ENCODE assay signal across 3 cellular contexts in genomic region chr12:101969-102878, GRCh38.
TF ChIP-seq lines count a peak whose summit lies in the region.

No MANE protein-coding gene starts in this region.

TF ChIP-seq in HEK293, 187 proteins besides CTCF, POLR2A, EP300 and RAD21 (continues in another document):
- TF ChIP-seq ZNF169 (tag by site-specific recombination; IDR thresholded peaks at IDR 0.05) (no peak), ZFP41 (tag by site-specific recombination; IDR thresholded peaks at IDR 0.05; ENCODE audit: borderline replicate concordance) (no peak), EGR2 (tag by site-specific recombination; IDR thresholded peaks at IDR 0.05; ENCODE audit: low read depth) (no peak; the same call in 1 of the 2 replicates), ZNF600 (tag by site-specific recombination; IDR thresholded peaks at IDR 0.05) (peak; percentile 74), SP3 (tag by site-specific recombination; IDR thresholded peaks at IDR 0.05) (peak; percentile 44), ZNF521 (tag by site-specific recombination; IDR thresholded peaks at IDR 0.05) (no peak), ZNF114 (tag by site-specific recombination; IDR thresholded peaks at IDR 0.05) (no peak), PRDM1 (tag by site-specific recombination; IDR thresholded peaks at IDR 0.05) (no peak), ZNF560 (tag by site-specific recombination; IDR thresholded peaks at IDR 0.05; ENCODE audit: borderline replicate concordance) (no peak), ZFHX2 (tag by site-specific recombination; conservative IDR thresholded peaks at IDR 0.05) (no peak), ZNF184 (tag by site-specific recombination; IDR thresholded peaks at IDR 0.05) (no peak), ZNF292 (tag by site-specific recombination; IDR thresholded peaks at IDR 0.05; ENCODE audit: borderline replicate concordance, low read depth) (no peak), ZNF473 (tag by site-specific recombination; IDR thresholded peaks at IDR 0.05) (no peak), KLF8 (tag by site-specific recombination; IDR thresholded peaks at IDR 0.05) (no peak), ZNF239 (tag by site-specific recombination; IDR thresholded peaks at IDR 0.05) (no peak), SP2 (tag by site-specific recombination; IDR thresholded peaks at IDR 0.05) (peak; percentile 48; the same call in 1 of the 2 replicates), ZNF610 (tag by site-specific recombination; IDR thresholded peaks at IDR 0.05; ENCODE audit: borderline replicate concordance) (no peak), SP7 (tag by site-specific recombination; IDR thresholded peaks at IDR 0.05) (no peak), ZBTB17 (tag by site-specific recombination; IDR thresholded peaks at IDR 0.05) (peak; percentile 46)
- TF ChIP-seq, protein P1, sequence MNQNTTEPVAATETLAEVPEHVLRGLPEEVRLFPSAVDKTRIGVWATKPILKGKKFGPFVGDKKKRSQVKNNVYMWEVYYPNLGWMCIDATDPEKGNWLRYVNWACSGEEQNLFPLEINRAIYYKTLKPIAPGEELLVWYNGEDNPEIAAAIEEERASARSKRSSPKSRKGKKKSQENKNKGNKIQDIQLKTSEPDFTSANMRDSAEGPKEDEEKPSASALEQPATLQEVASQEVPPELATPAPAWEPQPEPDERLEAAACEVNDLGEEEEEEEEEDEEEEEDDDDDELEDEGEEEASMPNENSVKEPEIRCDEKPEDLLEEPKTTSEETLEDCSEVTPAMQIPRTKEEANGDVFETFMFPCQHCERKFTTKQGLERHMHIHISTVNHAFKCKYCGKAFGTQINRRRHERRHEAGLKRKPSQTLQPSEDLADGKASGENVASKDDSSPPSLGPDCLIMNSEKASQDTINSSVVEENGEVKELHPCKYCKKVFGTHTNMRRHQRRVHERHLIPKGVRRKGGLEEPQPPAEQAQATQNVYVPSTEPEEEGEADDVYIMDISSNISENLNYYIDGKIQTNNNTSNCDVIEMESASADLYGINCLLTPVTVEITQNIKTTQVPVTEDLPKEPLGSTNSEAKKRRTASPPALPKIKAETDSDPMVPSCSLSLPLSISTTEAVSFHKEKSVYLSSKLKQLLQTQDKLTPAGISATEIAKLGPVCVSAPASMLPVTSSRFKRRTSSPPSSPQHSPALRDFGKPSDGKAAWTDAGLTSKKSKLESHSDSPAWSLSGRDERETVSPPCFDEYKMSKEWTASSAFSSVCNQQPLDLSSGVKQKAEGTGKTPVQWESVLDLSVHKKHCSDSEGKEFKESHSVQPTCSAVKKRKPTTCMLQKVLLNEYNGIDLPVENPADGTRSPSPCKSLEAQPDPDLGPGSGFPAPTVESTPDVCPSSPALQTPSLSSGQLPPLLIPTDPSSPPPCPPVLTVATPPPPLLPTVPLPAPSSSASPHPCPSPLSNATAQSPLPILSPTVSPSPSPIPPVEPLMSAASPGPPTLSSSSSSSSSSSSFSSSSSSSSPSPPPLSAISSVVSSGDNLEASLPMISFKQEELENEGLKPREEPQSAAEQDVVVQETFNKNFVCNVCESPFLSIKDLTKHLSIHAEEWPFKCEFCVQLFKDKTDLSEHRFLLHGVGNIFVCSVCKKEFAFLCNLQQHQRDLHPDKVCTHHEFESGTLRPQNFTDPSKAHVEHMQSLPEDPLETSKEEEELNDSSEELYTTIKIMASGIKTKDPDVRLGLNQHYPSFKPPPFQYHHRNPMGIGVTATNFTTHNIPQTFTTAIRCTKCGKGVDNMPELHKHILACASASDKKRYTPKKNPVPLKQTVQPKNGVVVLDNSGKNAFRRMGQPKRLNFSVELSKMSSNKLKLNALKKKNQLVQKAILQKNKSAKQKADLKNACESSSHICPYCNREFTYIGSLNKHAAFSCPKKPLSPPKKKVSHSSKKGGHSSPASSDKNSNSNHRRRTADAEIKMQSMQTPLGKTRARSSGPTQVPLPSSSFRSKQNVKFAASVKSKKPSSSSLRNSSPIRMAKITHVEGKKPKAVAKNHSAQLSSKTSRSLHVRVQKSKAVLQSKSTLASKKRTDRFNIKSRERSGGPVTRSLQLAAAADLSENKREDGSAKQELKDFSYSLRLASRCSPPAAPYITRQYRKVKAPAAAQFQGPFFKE (tag by site-specific recombination; IDR thresholded peaks at IDR 0.05; ENCODE audit: borderline replicate concordance): no peak

TF ChIP-seq in K562, 482 proteins besides CTCF, POLR2A, EP300 and RAD21:
- TF ChIP-seq, protein P2, sequence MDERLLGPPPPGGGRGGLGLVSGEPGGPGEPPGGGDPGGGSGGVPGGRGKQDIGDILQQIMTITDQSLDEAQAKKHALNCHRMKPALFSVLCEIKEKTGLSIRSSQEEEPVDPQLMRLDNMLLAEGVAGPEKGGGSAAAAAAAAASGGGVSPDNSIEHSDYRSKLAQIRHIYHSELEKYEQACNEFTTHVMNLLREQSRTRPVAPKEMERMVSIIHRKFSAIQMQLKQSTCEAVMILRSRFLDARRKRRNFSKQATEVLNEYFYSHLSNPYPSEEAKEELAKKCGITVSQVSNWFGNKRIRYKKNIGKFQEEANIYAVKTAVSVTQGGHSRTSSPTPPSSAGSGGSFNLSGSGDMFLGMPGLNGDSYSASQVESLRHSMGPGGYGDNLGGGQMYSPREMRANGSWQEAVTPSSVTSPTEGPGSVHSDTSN (CRISPR knock-in tag; IDR thresholded peaks at IDR 0.05; ENCODE audit: low read depth): peak; percentile 71
- TF ChIP-seq, protein P2 (tag; conservative IDR thresholded peaks at IDR 0.05; ENCODE audit: low read depth): 0 out of 2 replicates have a peak, but pooled peaks have one; percentile 15
- TF ChIP-seq, protein P3, sequence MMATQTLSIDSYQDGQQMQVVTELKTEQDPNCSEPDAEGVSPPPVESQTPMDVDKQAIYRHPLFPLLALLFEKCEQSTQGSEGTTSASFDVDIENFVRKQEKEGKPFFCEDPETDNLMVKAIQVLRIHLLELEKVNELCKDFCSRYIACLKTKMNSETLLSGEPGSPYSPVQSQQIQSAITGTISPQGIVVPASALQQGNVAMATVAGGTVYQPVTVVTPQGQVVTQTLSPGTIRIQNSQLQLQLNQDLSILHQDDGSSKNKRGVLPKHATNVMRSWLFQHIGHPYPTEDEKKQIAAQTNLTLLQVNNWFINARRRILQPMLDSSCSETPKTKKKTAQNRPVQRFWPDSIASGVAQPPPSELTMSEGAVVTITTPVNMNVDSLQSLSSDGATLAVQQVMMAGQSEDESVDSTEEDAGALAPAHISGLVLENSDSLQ (IDR thresholded peaks at IDR 0.05): peak; percentile 96
- TF ChIP-seq SP1 (CRISPR knock-in tag; IDR thresholded peaks at IDR 0.05): peak; percentile 42; the same call in 1 of the 2 replicates
- TF ChIP-seq, protein P4, sequence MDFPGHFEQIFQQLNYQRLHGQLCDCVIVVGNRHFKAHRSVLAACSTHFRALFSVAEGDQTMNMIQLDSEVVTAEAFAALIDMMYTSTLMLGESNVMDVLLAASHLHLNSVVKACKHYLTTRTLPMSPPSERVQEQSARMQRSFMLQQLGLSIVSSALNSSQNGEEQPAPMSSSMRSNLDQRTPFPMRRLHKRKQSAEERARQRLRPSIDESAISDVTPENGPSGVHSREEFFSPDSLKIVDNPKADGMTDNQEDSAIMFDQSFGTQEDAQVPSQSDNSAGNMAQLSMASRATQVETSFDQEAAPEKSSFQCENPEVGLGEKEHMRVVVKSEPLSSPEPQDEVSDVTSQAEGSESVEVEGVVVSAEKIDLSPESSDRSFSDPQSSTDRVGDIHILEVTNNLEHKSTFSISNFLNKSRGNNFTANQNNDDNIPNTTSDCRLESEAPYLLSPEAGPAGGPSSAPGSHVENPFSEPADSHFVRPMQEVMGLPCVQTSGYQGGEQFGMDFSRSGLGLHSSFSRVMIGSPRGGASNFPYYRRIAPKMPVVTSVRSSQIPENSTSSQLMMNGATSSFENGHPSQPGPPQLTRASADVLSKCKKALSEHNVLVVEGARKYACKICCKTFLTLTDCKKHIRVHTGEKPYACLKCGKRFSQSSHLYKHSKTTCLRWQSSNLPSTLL (IDR thresholded peaks at IDR 0.05): no peak
- peak; percentile 17 for TF ChIP-seq MEIS2 (IDR thresholded peaks at IDR 0.05; ENCODE audit: partially characterized antibody)
TF ChIP-seq in K562: peak in this region for 4.

TF ChIP-seq in neural cell, 6 proteins besides CTCF, POLR2A, EP300 and RAD21:
- TF ChIP-seq MXI1 (conservative IDR thresholded peaks at IDR 0.05; ENCODE audit: poor library complexity, severe bottlenecking): no peak
- no peak for TF ChIP-seq EZH2 (IDR thresholded peaks at IDR 0.05; ENCODE audit: borderline replicate concordance, insufficient read depth, low read length, poor library complexity, severe bottlenecking)
- TF ChIP-seq, protein P5, sequence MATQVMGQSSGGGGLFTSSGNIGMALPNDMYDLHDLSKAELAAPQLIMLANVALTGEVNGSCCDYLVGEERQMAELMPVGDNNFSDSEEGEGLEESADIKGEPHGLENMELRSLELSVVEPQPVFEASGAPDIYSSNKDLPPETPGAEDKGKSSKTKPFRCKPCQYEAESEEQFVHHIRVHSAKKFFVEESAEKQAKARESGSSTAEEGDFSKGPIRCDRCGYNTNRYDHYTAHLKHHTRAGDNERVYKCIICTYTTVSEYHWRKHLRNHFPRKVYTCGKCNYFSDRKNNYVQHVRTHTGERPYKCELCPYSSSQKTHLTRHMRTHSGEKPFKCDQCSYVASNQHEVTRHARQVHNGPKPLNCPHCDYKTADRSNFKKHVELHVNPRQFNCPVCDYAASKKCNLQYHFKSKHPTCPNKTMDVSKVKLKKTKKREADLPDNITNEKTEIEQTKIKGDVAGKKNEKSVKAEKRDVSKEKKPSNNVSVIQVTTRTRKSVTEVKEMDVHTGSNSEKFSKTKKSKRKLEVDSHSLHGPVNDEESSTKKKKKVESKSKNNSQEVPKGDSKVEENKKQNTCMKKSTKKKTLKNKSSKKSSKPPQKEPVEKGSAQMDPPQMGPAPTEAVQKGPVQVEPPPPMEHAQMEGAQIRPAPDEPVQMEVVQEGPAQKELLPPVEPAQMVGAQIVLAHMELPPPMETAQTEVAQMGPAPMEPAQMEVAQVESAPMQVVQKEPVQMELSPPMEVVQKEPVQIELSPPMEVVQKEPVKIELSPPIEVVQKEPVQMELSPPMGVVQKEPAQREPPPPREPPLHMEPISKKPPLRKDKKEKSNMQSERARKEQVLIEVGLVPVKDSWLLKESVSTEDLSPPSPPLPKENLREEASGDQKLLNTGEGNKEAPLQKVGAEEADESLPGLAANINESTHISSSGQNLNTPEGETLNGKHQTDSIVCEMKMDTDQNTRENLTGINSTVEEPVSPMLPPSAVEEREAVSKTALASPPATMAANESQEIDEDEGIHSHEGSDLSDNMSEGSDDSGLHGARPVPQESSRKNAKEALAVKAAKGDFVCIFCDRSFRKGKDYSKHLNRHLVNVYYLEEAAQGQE (IDR thresholded peaks at IDR 0.05; ENCODE audit: borderline replicate concordance): no peak
- TF ChIP-seq TAF1 (IDR thresholded peaks at IDR 0.05; ENCODE audit: low read depth): no peak
- no peak for TF ChIP-seq POLR2AphosphoS5 (IDR thresholded peaks at IDR 0.05)
- no peak for TF ChIP-seq SMC3 (conservative IDR thresholded peaks at IDR 0.05; ENCODE audit: poor library complexity)
TF ChIP-seq in neural cell: peak in this region for 0.
